Comparison of ENCODE assay signal across 22 cellular contexts in genomic region chr12:15240898-15241297, GRCh38. TPM values are rescaled to one million over a fixed set of nuclear protein-coding genes. Genes with fewer than 3 reads are reported as not detected.
DNase-seq lines count a peak whose midpoint lies in the region; ATAC-seq, FAIRE-seq and TF ChIP-seq lines count a peak whose summit lies in the region.
"Had no signal": no experiment of that assay in that cellular context is flagged by ENCODE, and none has a peak within 500 bp of the region (broad histone marks: within the 10 kb centered on the region; RNA-seq: fewer than 3 reads in every experiment).

No MANE protein-coding gene starts in this region.

- TF ChIP-seq RAD21 in HepG2 (CRISPR knock-in tag; IDR thresholded peaks at IDR 0.05) (no peak), K562 (CRISPR knock-in tag; conservative IDR thresholded peaks at IDR 0.05 in 1 of 2, IDR thresholded peaks at IDR 0.05 in 1 of 2) (no peak)

- no peak for TF ChIP-seq CTCF in HepG2 (CRISPR knock-in tag; IDR thresholded peaks at IDR 0.05)
- TF ChIP-seq CTCF in right lobe of liver (IDR thresholded peaks at IDR 0.05): no peak
- no peak for TF ChIP-seq CTCF in K562 (IDR thresholded peaks at IDR 0.05 in 2 of 3, conservative IDR thresholded peaks at IDR 0.05 in 1 of 3; ENCODE audit: insufficient read depth in 2 of 3, low read depth in 1 of 3, low read length in 3 of 3)

- CTCF ChIA-PET in HepG2 (lab: Yijun Ruan, JAX; ENCODE audit: low intra/inter-chr PET ratio, low total read pairs) (no interaction called here), K562 (lab: Yijun Ruan, JAX; ENCODE audit: low intra/inter-chr PET ratio) (no interaction called here)

- no peak overlapping the region for H3K27ac ChIP-seq in HepG2 (ENCODE audit: extremely low read length, insufficient read depth, low read length)
- no peak overlapping the region for H3K27ac ChIP-seq in right lobe of liver
- H3K27ac ChIP-seq in K562 (ENCODE audit: extremely low read depth, low read depth, low read length): no peak overlapping the region
- H3K27ac ChIP-seq: 22Rv1 had no signal

- H3K4me3 ChIP-seq in HepG2 (replicated peaks in 1 of 3; ENCODE audit: insufficient read depth in 1 of 3, low read depth in 2 of 3, low read length in 3 of 3): no peak overlapping the region
- H3K4me3 ChIP-seq in right lobe of liver: no peak overlapping the region
- H3K4me3 ChIP-seq in K562: no peak overlapping the region
- H3K4me3 ChIP-seq: GM23338 had no signal

- WGBS in HepG2 (ENCODE audit: low lambda C conversion rate): 4% methylated on average over 4 of the region's 4 CpGs
- 33% methylated on average over 4 of the region's 4 CpGs for whole genome bisulfite sequencing in right lobe of liver (ENCODE audit: insufficient coverage, low coverage, low lambda C conversion rate, missing lambda C conversion rate)
- WGBS in K562 (ENCODE audit: insufficient coverage, low coverage, missing lambda C conversion rate): 0% methylated on average over 4 of the region's 4 CpGs

- in situ Hi-C loops in HepG2 (cut with HindIII; ENCODE audit: extremely low pct_ligation_motif_present, low pct_unique_long_range_greater_than_20kb): no loop called here
- in situ Hi-C loops in K562 (cut with MboI): no loop called here
- in situ Hi-C loops in ACHN (cut with HindIII; ENCODE audit: low pct_ligation_motif_present, low pct_unique_long_range_greater_than_20kb, low sequenced_read_pairs): no loop called here

- H3K27me3 ChIP-seq in HepG2 (ENCODE audit: control insufficient read depth in 1 of 2, insufficient read depth in 2 of 2, low read length in 2 of 2) (no peaks in the 10 kb centered on the region), right lobe of liver (no peaks in the 10 kb centered on the region), K562 (ENCODE audit: control insufficient read depth in 2 of 2, insufficient read depth in 2 of 2, low read length in 2 of 2) (no peaks in the 10 kb centered on the region)

- H3K9ac ChIP-seq in HepG2 (ENCODE audit: insufficient read depth, low read depth, low read length) (no peak overlapping the region), K562 (ENCODE audit: insufficient read depth in 1 of 2, low read depth in 2 of 2, low read length in 2 of 2) (no peak overlapping the region)

- no peaks in the 10 kb centered on the region for H4K20me1 ChIP-seq in HepG2 (ENCODE audit: insufficient read depth, low read length)
- H4K20me1 ChIP-seq in K562 (replicated peaks; ENCODE audit: control insufficient read depth, insufficient read depth, low read length): no peaks in the 10 kb centered on the region

- no peak for TF ChIP-seq EP300 in HepG2 (IDR thresholded peaks at IDR 0.05; ENCODE audit: low read depth in 2 of 2, low read length in 2 of 2)
- no peak for TF ChIP-seq EP300 in HepG2 (CRISPR knock-in tag; IDR thresholded peaks at IDR 0.05; ENCODE audit: borderline replicate concordance)
- TF ChIP-seq EP300 in K562 (IDR thresholded peaks at IDR 0.05; ENCODE audit: low read length): no peak

- H3K36me3 ChIP-seq in HepG2 (replicated peaks in 1 of 2; ENCODE audit: control insufficient read depth in 1 of 2, insufficient read depth in 2 of 2, low read length in 2 of 2): no peaks in the 10 kb centered on the region
- H3K36me3 ChIP-seq in right lobe of liver: no peaks in the 10 kb centered on the region
- H3K36me3 ChIP-seq in K562 (ENCODE audit: control insufficient read depth, insufficient read depth, low read length): no peaks in the 10 kb centered on the region

- DNase-seq in HepG2 (ENCODE audit: low spot score) (no peak), right lobe of liver (no peak), K562 (ENCODE audit: extremely low read depth in 1 of 4, low spot score in 3 of 4) (no peak), ACHN (no peak), NCI-H1436 treated with DMSO at 0.1 percent for 48 hours (lab: John Stamatoyannopoulos, UW) (no peak)
- DNase-seq: C1 segment of cervical spinal cord; Calu3; CD4-positive, alpha-beta memory T cell; COR-L47; DMS53; DMS79 treated with DMSO at 0.1 percent for 48 hours; GF-D8; H9 had no signal

- H3K9me3 ChIP-seq in HepG2 (ENCODE audit: low read length): no peaks in the 10 kb centered on the region
- H3K9me3 ChIP-seq in right lobe of liver: no peaks in the 10 kb centered on the region
- no peaks in the 10 kb centered on the region for H3K9me3 ChIP-seq in K562 (replicated peaks; ENCODE audit: control insufficient read depth, insufficient read depth, low read depth, low read length)

- FAIRE-seq in HepG2 (lab: Jason Lieb, UNC) (no peak), K562 (lab: Jason Lieb, UNC) (no peak), islet of Langerhans (lab: Jason Lieb, UNC) (peak; percentile 36)
- FAIRE-seq: A204.1, GM12891, GM18507 had no signal

- intact Hi-C loops in HepG2 (cut with micrococcal nuclease; ENCODE audit: unreplicated experiment) (no loop called here), right lobe of liver (cut with DNase I) (no loop called here), K562 (cut with micrococcal nuclease) (no loop called here)

- BruUV-seq in HepG2 (replicated peaks; lab: Mats Ljungman, UMichigan): no TSS peak
- BruUV-seq in K562 (replicated peaks; lab: Mats Ljungman, UMichigan): no TSS peak

- TF ChIP-seq POLR2A in HepG2 (IDR thresholded peaks at IDR 0.05; ENCODE audit: insufficient read depth in 1 of 2, low read depth in 2 of 2, low read length in 2 of 2) (no peak), right lobe of liver (IDR thresholded peaks at IDR 0.05) (no peak), K562 (conservative IDR thresholded peaks at IDR 0.05) (no peak)

- POLR2A ChIA-PET in HepG2 (lab: Yijun Ruan, JAX): no interaction called here
- POLR2A ChIA-PET in K562 (lab: Yijun Ruan, JAX): no interaction called here

- no peaks in the 10 kb centered on the region for H3K79me2 ChIP-seq in HepG2 (ENCODE audit: insufficient read depth, low read length)
- H3K79me2 ChIP-seq in K562 (ENCODE audit: control insufficient read depth, insufficient read depth, low read length): no peaks in the 10 kb centered on the region

- H2AFZ ChIP-seq in HepG2 (ENCODE audit: low read length) (no peak overlapping the region), K562 (ENCODE audit: low read depth, low read length) (no peak overlapping the region)
- H2AFZ ChIP-seq: GM23338 had no signal

- ATAC-seq in HepG2 (no peak), right lobe of liver (no peak), K562 (no peak)
- ATAC-seq: GM23338, HCT116 had no signal

- H3K4me2 ChIP-seq in HepG2 (ENCODE audit: low read depth, low read length) (no peak overlapping the region), K562 (ENCODE audit: insufficient read depth, low read length) (no peak overlapping the region)
- H3K4me2 ChIP-seq: GM23338 had no signal

- no peaks in the 10 kb centered on the region for H3K4me1 ChIP-seq in HepG2 (ENCODE audit: insufficient read depth, low read length)
- H3K4me1 ChIP-seq in right lobe of liver: no peaks in the 10 kb centered on the region
- no peaks in the 10 kb centered on the region for H3K4me1 ChIP-seq in K562 (replicated peaks in 1 of 2; ENCODE audit: control insufficient read depth in 2 of 2, insufficient read depth in 2 of 2, low read length in 2 of 2)

- H3K9me1 ChIP-seq in K562 (ENCODE audit: control insufficient read depth, insufficient read depth, low read length): no peaks in the 10 kb centered on the region

TF ChIP-seq in K562, 482 proteins besides CTCF, POLR2A, EP300 and RAD21:
- TF ChIP-seq ZNF316 (IDR thresholded peaks at IDR 0.05) (0 out of 2 replicates have a peak, but pooled peaks have one; percentile 16), ZNF3 (CRISPR knock-in tag; IDR thresholded peaks at IDR 0.05) (no peak)

RNA-seq across cellular contexts. Expression of gene RERG, which starts 19.7 kb away (rescaled TPM):
- total RNA-seq in HepG2 (2016; rRNA removed; fragmentation: Illumina TruSeq; extraction: Trizol) (not detected in 2 replicates), right lobe of liver (1 to 10 TPM in 3 of 6 experiments, under 1 TPM in 3; 0.68 to 2.1 (median 1.0) TPM), K562 (2014; rRNA removed) (2.9 and 3.0 TPM in 2 replicates), K562 (2014; rRNA removed; fragmentation: Illumina TruSeq; extraction: Trizol) (5.2 and 5.4 TPM in 2 replicates), K562 (2015; rRNA removed; fragmentation: Illumina TruSeq; extraction: Trizol) (5.4 and 7.3 TPM in 2 replicates), K562 (2021) (3.9 and 4.3 TPM in 2 replicates)
- total RNA-seq in HepG2 (2016; cell fraction: cytosol; rRNA removed; fragmentation: Illumina TruSeq; extraction: Trizol; ENCODE audit: low read depth): not detected in 2 replicates
- not detected in 2 replicates for total RNA-seq in HepG2 (2016; cell fraction: insoluble cytoplasmic fraction; rRNA removed; fragmentation: Illumina TruSeq; extraction: Trizol)
- not detected in 2 replicates for total RNA-seq in HepG2 (2016; cell fraction: membrane; rRNA removed; fragmentation: Illumina TruSeq; extraction: Trizol)
- not detected in 2 replicates for total RNA-seq in HepG2 (2016; cell fraction: nucleus; rRNA removed; fragmentation: Illumina TruSeq; extraction: Trizol)
- polyA plus RNA-seq in HepG2 (2011; rRNA removed) (not detected in 2 replicates), K562 (2011; rRNA removed) (0.19 and 2.2 TPM in 2 replicates), K562 (2014; fragmentation: Illumina TruSeq; extraction: Trizol) (6.0 TPM in 2 replicates), K562 (2014; fragmentation: Nextera tagmentation; extraction: Ambion mirVana) (1 to 10 TPM; 2.6 TPM), K562 (2014; rRNA removed) (2.2 and 4.4 TPM in 2 replicates)
- polyA plus RNA-seq in HepG2 (2011; cell fraction: cytosol; rRNA removed): not detected in 2 replicates
- polyA plus RNA-seq in HepG2 (2011; cell fraction: nucleus; rRNA removed): not detected in 2 replicates
- polyA plus RNA-seq in HepG2 (2012): not detected in 2 replicates
- not detected in 2 replicates for polyA plus RNA-seq in HepG2 (2016; cell fraction: cytosol; fragmentation: Illumina TruSeq; extraction: Trizol; ENCODE audit: low read depth)
- not detected in 2 replicates for polyA plus RNA-seq in HepG2 (2016; cell fraction: insoluble cytoplasmic fraction; fragmentation: Illumina TruSeq; extraction: Trizol; ENCODE audit: low read depth)
- not detected in 2 replicates for polyA plus RNA-seq in HepG2 (2016; cell fraction: membrane; fragmentation: Illumina TruSeq; extraction: Trizol; ENCODE audit: low read depth)
- not detected in 2 replicates for polyA plus RNA-seq in HepG2 (2016; cell fraction: nucleus; fragmentation: Illumina TruSeq; extraction: Trizol; ENCODE audit: insufficient read depth, low read depth)
- polyA minus RNA-seq in HepG2 (2011; rRNA and poly(A)+ RNA removed; ENCODE audit: low replicate concordance): not detected in 2 replicates
- not detected in 2 replicates for polyA minus RNA-seq in HepG2 (2011; cell fraction: cytosol; rRNA and poly(A)+ RNA removed)
- not detected in 2 replicates for polyA minus RNA-seq in HepG2 (2011; cell fraction: nucleus; rRNA and poly(A)+ RNA removed)
- total RNA-seq in K562 (2011; cell fraction: chromatin; rRNA removed; ENCODE audit: low replicate concordance): 4.3 and 6.6 TPM in 2 replicates
- total RNA-seq in K562 (2011; cell fraction: nucleolus; rRNA removed): 4.0 and 7.6 TPM in 2 replicates
- total RNA-seq in K562 (2011; cell fraction: nucleoplasm; rRNA removed): 9.6 and 9.8 TPM in 2 replicates
- 0.46 and 1.1 TPM in 2 replicates for polyA plus RNA-seq in K562 (2011; cell fraction: cytosol; rRNA removed)
- 0.69 and 2.1 TPM in 2 replicates for polyA plus RNA-seq in K562 (2011; cell fraction: nucleus; rRNA removed)
- 4.3 and 4.7 TPM in 2 replicates for polyA plus RNA-seq in K562 (2012)
- polyA minus RNA-seq in K562 (2011; rRNA and poly(A)+ RNA removed): 0.57 and 3.2 TPM in 2 replicates
- 1.7 TPM in 1 of 2 replicates, not detected in the other for polyA minus RNA-seq in K562 (2011; cell fraction: cytosol; rRNA and poly(A)+ RNA removed)
- 1.2 and 7.4 TPM in 2 replicates for polyA minus RNA-seq in K562 (2011; cell fraction: nucleus; rRNA and poly(A)+ RNA removed)
- total RNA-seq: CD4-positive, alpha-beta memory T cell; G401; H9 had no signal
- polyA plus RNA-seq: BJ; CD4-positive, alpha-beta memory T cell had no signal

Comparison
In these comparisons a context has a peak if more than half of its experiments do, and no peak if none do; other contexts are left out.
1. Of the 241 proteins assayed by ChIP-seq in both HepG2 and K562: peak only in HepG2: MAFF and MAFK; only in K562: none; in both: none; in neither: 239.